In the genomic region with DNA sequence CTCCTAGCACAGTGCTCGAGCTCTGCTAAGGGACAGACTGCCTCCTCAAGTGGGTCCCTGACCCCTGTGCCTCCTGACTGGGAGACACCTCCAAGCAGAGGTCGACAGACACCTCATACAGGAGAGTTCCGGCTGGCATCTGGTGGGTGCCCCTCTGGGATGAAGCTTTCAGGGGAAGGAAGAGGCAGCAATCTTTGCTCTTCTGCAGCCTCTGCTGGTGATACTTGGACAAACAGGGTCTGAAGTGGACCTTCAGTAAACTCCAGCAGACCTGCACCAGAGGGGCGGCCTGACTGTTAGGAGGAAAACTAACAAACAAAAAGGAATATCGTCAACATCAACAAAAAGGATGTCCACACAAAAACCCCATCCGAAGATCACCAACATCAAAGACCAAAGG, we compare ENCODE assay signal across 7 cellular contexts.
DNase-seq lines count a peak whose midpoint lies in the region; ATAC-seq and TF ChIP-seq lines count a peak whose summit lies in the region.
"Not testable (repeated sequence)": the region's sequence is repeated elsewhere in the genome, so short reads cannot be mapped to it uniquely, and the experiment has no call there.

No MANE protein-coding gene starts in this region.

- not testable (repeated sequence) for H2AFZ ChIP-seq in PC-3 (ENCODE audit: low read length)
- peak overlapping the region; percentile 40 for H2AFZ ChIP-seq in osteoblast (ENCODE audit: low read length)

- not testable (repeated sequence) for H3K4me1 ChIP-seq in PC-3 (ENCODE audit: insufficient read depth, low read length); heart right ventricle; osteoblast (ENCODE audit: insufficient read depth, low read length)
- peaks cover 39% of the 10 kb centered on the region for H3K4me1 ChIP-seq in adipocyte (ENCODE audit: control insufficient read depth, insufficient read depth, low read length)

- POLR2A ChIA-PET in PC-3 (lab: Charles Lee; ENCODE audit: unreplicated experiment), result interaction anchor here (0.5 kb wide), 1 partner anchor 142 kb away, joined by 7 read pairs; no protein-coding TSS in a partner anchor

- not testable (repeated sequence) for H3K4me2 ChIP-seq in PC-3 (ENCODE audit: low read length); osteoblast (ENCODE audit: insufficient read depth, low read length)

- 79 to 86% methylated on average over 6 of the region's 6 CpGs for WGBS in heart right ventricle, 2 donors

- not testable (repeated sequence) for H3K9ac ChIP-seq in PC-3 (ENCODE audit: low read length)
- H3K9ac ChIP-seq in adipocyte (ENCODE audit: low read length), result peak overlapping the region; percentile 47

- not testable (repeated sequence) for H3K9me3 ChIP-seq in PC-3 (ENCODE audit: low read length); adipocyte (ENCODE audit: control insufficient read depth, low read length); osteoblast (ENCODE audit: low read depth, low read length)
- peaks cover 0 to 37% (median 0%) of the 10 kb centered on the region in 11 donors for H3K9me3 ChIP-seq in heart right ventricle

- H3K9me2 ChIP-seq in PC-3 (replicated peaks; ENCODE audit: low read length), result not testable (repeated sequence)

- intact Hi-C loops in PC-3 (cut with micrococcal nuclease), result loop anchor here (1.0 to 5.0 kb wide), 2 partner anchors 66 to 265 kb away; no protein-coding TSS in a partner anchor
- intact Hi-C loops in heart right ventricle (cut with DNase I), result not testable (repeated sequence)

- H3K36me3 Mint-ChIP-seq in HFFc6 (ENCODE audit: low read depth), result not testable (repeated sequence)

- peak; percentile 40; the same call in 1 of the 2 replicates for ATAC-seq in PC-3
- ATAC-seq in heart right ventricle, result not testable (repeated sequence)

- DNase-seq in HFFc6 (peak; percentile 30), PC-3 (peak; percentile 44), adipocyte (ENCODE audit: low read depth) (peak; percentile 45), heart right ventricle (peak; percentile 8 to 10)
- not testable (repeated sequence) for DNase-seq in epithelial cell of proximal tubule (ENCODE audit: low read depth); osteoblast (ENCODE audit: insufficient read length, low spot score, missing footprints)

- H3K79me2 ChIP-seq in PC-3 (ENCODE audit: low read length); osteoblast (ENCODE audit: insufficient read depth, low read length): not testable (repeated sequence)

- H3K9me3 Mint-ChIP-seq in HFFc6, result not testable (repeated sequence)

- H4K20me1 ChIP-seq in PC-3 (ENCODE audit: low read length); osteoblast (ENCODE audit: insufficient read depth, low read length): not testable (repeated sequence)

- not testable (repeated sequence) for H3K27ac Mint-ChIP-seq in HFFc6

- BruUV-seq in PC-3 (replicated peaks; lab: Mats Ljungman, UMichigan), result not testable (repeated sequence)

- H3K27ac ChIP-seq in C4-2B; PC-3 (ENCODE audit: low read length); osteoblast (ENCODE audit: low read depth, low read length): not testable (repeated sequence)
- H3K27ac ChIP-seq in heart right ventricle, result peak overlapping the region in 4 of 10 donors; percentile 28 to 74 (median 47)

- H3K27me3 Mint-ChIP-seq in HFFc6 (ENCODE audit: insufficient read depth), result not testable (repeated sequence)

- H3K27me3 ChIP-seq in PC-3 (ENCODE audit: low read length), result peaks cover 16% of the 10 kb centered on the region; the same call in 1 of the 2 replicates
- not testable (repeated sequence) for H3K27me3 ChIP-seq in adipocyte (replicated peaks; ENCODE audit: control insufficient read depth, insufficient read depth, low read length); heart right ventricle; osteoblast (ENCODE audit: insufficient read depth, low read length)

- CTCF ChIA-PET in PC-3 (lab: Charles Lee), result not testable (repeated sequence)

- H3K4me3 ChIP-seq in PC-3 (ENCODE audit: low read length); adipocyte (ENCODE audit: low read length); epithelial cell of proximal tubule (ENCODE audit: low read depth, low read length); heart right ventricle; osteoblast (ENCODE audit: insufficient read depth, low read length): not testable (repeated sequence)

- not testable (repeated sequence) for H3K4me3 Mint-ChIP-seq in HFFc6

- not testable (repeated sequence) for H3K4me1 Mint-ChIP-seq in HFFc6 (ENCODE audit: low read depth)

- not testable (repeated sequence) for H3F3A ChIP-seq in PC-3 (ENCODE audit: low read length, unreplicated experiment)

- not testable (repeated sequence) for H3K36me3 ChIP-seq in PC-3 (ENCODE audit: low read depth, low read length); adipocyte (ENCODE audit: control insufficient read depth, insufficient read depth, low read length, severe bottlenecking); heart right ventricle; osteoblast (ENCODE audit: insufficient read depth, low read length)

- TF ChIP-seq CTCF in C4-2B (conservative IDR thresholded peaks at IDR 0.05) (peak; percentile 12; the same call in 1 of the 2 replicates), HFFc6 (IDR thresholded peaks at IDR 0.05) (peak; percentile 80), PC-3 (conservative IDR thresholded peaks at IDR 0.05; ENCODE audit: low read depth, low read length) (peak; percentile 55), epithelial cell of proximal tubule (conservative IDR thresholded peaks at IDR 0.05; ENCODE audit: low read depth, low read length) (peak; percentile 58), heart right ventricle (IDR thresholded peaks at IDR 0.05) (peak in 5 of 9 donors; percentile 6 to 26 (median 17)), osteoblast (IDR thresholded peaks at IDR 0.05; ENCODE audit: extremely low read depth, low read depth, low read length) (peak; percentile 57)

Comparison
In these comparisons a context has a peak if more than half of its experiments do, and no peak if none do; other contexts are left out.
1. CTCF ChIP-seq: peak in every context shown above with its lines; median percentile 80 in HFFc6; 58 in epithelial cell of proximal tubule; 57 in osteoblast; 55 in PC-3; 17 in heart right ventricle; 12 in C4-2B.